16 cellular contexts compared by ENCODE assay signal in genomic region chr1:24912359-24913273, GRCh38. TPM values are rescaled to one million over a fixed set of nuclear protein-coding genes. Genes with fewer than 3 reads are reported as not detected.
DNase-seq lines count a peak whose midpoint lies in the region; ATAC-seq and TF ChIP-seq lines count a peak whose summit lies in the region.
"Had no signal": no experiment of that assay in that cellular context is flagged by ENCODE, and none has a peak within 500 bp of the region (broad histone marks: within the 10 kb centered on the region; RNA-seq: fewer than 3 reads in every experiment).

No MANE protein-coding gene starts in this region.

- H3K27ac ChIP-seq in trophoblast cell (ENCODE audit: low read depth, low read length), result no peak overlapping the region
- H3K27ac ChIP-seq in RWPE1, result no peak overlapping the region

- no peaks in the 10 kb centered on the region for H3K27me3 ChIP-seq in trophoblast cell (ENCODE audit: insufficient read depth, low read length)

- TF ChIP-seq POLR2A in lower leg skin (IDR thresholded peaks at IDR 0.05), result no peak

- no CpG with 5 or more reads among the region's 13 CpGs for WGBS in trophoblast cell (ENCODE audit: extremely low coverage, insufficient coverage, insufficient read length)
- WGBS in lower leg skin, 2 donors, result 75 to 77% methylated on average over 13 of the region's 13 CpGs

- DNase-seq in NCI-H1694 treated with DMSO at 0.1 percent for 48 hours (lab: John Stamatoyannopoulos, UW), result peak; percentile 9
- DNase-seq in NCI-H1694 (lab: John Stamatoyannopoulos, UW), result no peak
- DNase-seq in NCI-H2171 treated with DMSO at 0.1 percent for 48 hours (lab: John Stamatoyannopoulos, UW), result peak; percentile 79
- no peak for DNase-seq in central memory CD8-positive, alpha-beta T cell (ENCODE audit: low spot score in 2 of 2)
- peak; percentile 84 to 87 for DNase-seq in trophoblast cell
- no peak for DNase-seq in anterior cingulate cortex (lab: John Stamatoyannopoulos, UW)
- DNase-seq in lower leg skin (ENCODE audit: low spot score in 2 of 2), result no peak
- no peak for DNase-seq in RWPE1 (ENCODE audit: low spot score)
- DNase-seq: 8988T; activated effector memory CD4-positive, alpha-beta T cell treated with anti-CD3 and anti-CD28 coated beads, Interleukin-2, amount 50 U/mL, for 16 hours; Calu3; NCI-H510A had no signal

- intact Hi-C loops in lower leg skin (cut with DNase I; ENCODE audit: low total_unique reads), result no loop called here

- H3K9me3 Mint-ChIP-seq in central memory CD8-positive, alpha-beta T cell, result no peaks in the 10 kb centered on the region

- H2BK12ac ChIP-seq in trophoblast cell (ENCODE audit: low read length), result no peak overlapping the region

- no peak overlapping the region for H4K12ac ChIP-seq in trophoblast cell (ENCODE audit: low read depth, low read length)

- no peak overlapping the region for H3K9ac ChIP-seq in trophoblast cell (ENCODE audit: low read length)

- H3K4me1 ChIP-seq in trophoblast cell (ENCODE audit: control insufficient read depth in 1 of 2, insufficient read depth in 2 of 2, low read length in 2 of 2), result peaks cover 7 to 11% of the 10 kb centered on the region in 2 experiments

- H3K14ac ChIP-seq in trophoblast cell (ENCODE audit: low read length), result no peak overlapping the region

- no peak overlapping the region for H3K4ac ChIP-seq in trophoblast cell (ENCODE audit: low read depth, low read length)

- H3K4me3 Mint-ChIP-seq in central memory CD8-positive, alpha-beta T cell, result peak overlapping the region; percentile 68
- H3K4me3 Mint-ChIP-seq: mesothelial cell of epicardium had no signal

- H2BK5ac ChIP-seq in trophoblast cell (ENCODE audit: low read depth, low read length, poor library complexity), result no peak overlapping the region

- H3K27ac Mint-ChIP-seq in central memory CD8-positive, alpha-beta T cell (ENCODE audit: low read depth), result peak overlapping the region; percentile 100
- H3K27ac Mint-ChIP-seq: mesothelial cell of epicardium had no signal

- H3K79me2 ChIP-seq in trophoblast cell (ENCODE audit: control insufficient read depth, insufficient read depth, low read length, poor library complexity), result no peaks in the 10 kb centered on the region

- H3K36me3 Mint-ChIP-seq in central memory CD8-positive, alpha-beta T cell (ENCODE audit: insufficient read depth), result peaks cover 85% of the 10 kb centered on the region
- H3K36me3 Mint-ChIP-seq: mesothelial cell of epicardium had no signal

- H2AK5ac ChIP-seq in trophoblast cell (ENCODE audit: low read length), result no peak overlapping the region

- H3K9me3 ChIP-seq in trophoblast cell (ENCODE audit: insufficient read depth, low read depth, low read length), result no peaks in the 10 kb centered on the region
- H3K9me3 ChIP-seq: thoracic aorta had no signal

- no peaks in the 10 kb centered on the region for H3K27me3 Mint-ChIP-seq in central memory CD8-positive, alpha-beta T cell

- CTCF ChIA-PET in RWPE1 (lab: Yijun Ruan, JAX), result interaction anchor here (1.0 to 2.2 kb wide), 3 partner anchors 20 to 65 kb away, joined by 3 to 8 read pairs (median 7); no protein-coding TSS in a partner anchor

- no peaks in the 10 kb centered on the region for H3K79me1 ChIP-seq in trophoblast cell (ENCODE audit: low read length)

- POLR2A ChIA-PET in RWPE1 (lab: Yijun Ruan, JAX; ENCODE audit: low non-redundant PET), result no interaction called here

- H3K23ac ChIP-seq in trophoblast cell (ENCODE audit: low read length), result no peak overlapping the region

- H3K18ac ChIP-seq in trophoblast cell (ENCODE audit: low read length), result no peak overlapping the region

- H4K8ac ChIP-seq in trophoblast cell (ENCODE audit: low read depth, low read length), result no peak overlapping the region

- no peak overlapping the region for H4K91ac ChIP-seq in trophoblast cell (ENCODE audit: low read depth, low read length)

- H3K36me3 ChIP-seq in trophoblast cell (ENCODE audit: control insufficient read depth in 1 of 2, insufficient read depth in 2 of 2, low read length in 2 of 2), result no peaks in the 10 kb centered on the region
- H3K36me3 ChIP-seq: thoracic aorta had no signal

- no peak for ATAC-seq in central memory CD8-positive, alpha-beta T cell (replicated peaks; ENCODE audit: extremely low read depth, poor library complexity, severe bottlenecking)
- ATAC-seq: right cardiac atrium, Right ventricle myocardium inferior had no signal

- H3K4me1 Mint-ChIP-seq in central memory CD8-positive, alpha-beta T cell, result peaks cover 82% of the 10 kb centered on the region

- H3K4me2 ChIP-seq in trophoblast cell (ENCODE audit: low read length), result no peak overlapping the region

- TF ChIP-seq CTCF in lower leg skin (IDR thresholded peaks at IDR 0.05) (no peak), RWPE1 (conservative IDR thresholded peaks at IDR 0.05; ENCODE audit: low read depth) (no peak)

- no peak overlapping the region for H2BK120ac ChIP-seq in trophoblast cell (ENCODE audit: insufficient read depth, low read length, poor library complexity)

- no peak overlapping the region for H2AFZ ChIP-seq in trophoblast cell (ENCODE audit: insufficient read depth, low read length, poor library complexity)

- H3K4me3 ChIP-seq in trophoblast cell (ENCODE audit: low read depth, low read length) (no peak overlapping the region), lower leg skin (ENCODE audit: low read depth, poor library complexity, severe bottlenecking) (no peak overlapping the region)
- H3K4me3 ChIP-seq: thoracic aorta had no signal

RNA-seq across cellular contexts. Expression of gene RUNX3, which starts 17.5 kb away (rescaled TPM):
- 0.03 and 0.11 TPM in 2 replicates for polyA plus RNA-seq in trophoblast cell (2013)
- total RNA-seq in lower leg skin, result 10 to 100 TPM in 3 of 4 donors, 1 to 10 TPM in 1; 6.1 to 24.4 (median 19.8) TPM

Comparison
In these comparisons a context has a peak if more than half of its experiments do, and no peak if none do; other contexts are left out.
1. DNase-seq: peak in NCI-H1694 treated with DMSO at 0.1 percent for 48 hours (single experiment), NCI-H2171 treated with DMSO at 0.1 percent for 48 hours (single experiment) and trophoblast cell (2 of 2); none in NCI-H1694 (single experiment), central memory CD8-positive, alpha-beta T cell (0 of 2), anterior cingulate cortex (0 of 58), lower leg skin (0 of 2) and RWPE1 (single experiment).